Comparison of ENCODE assay signal across 30 cellular contexts in genomic region chr11:95778699-95779098, GRCh38. TPM values are rescaled to one million over a fixed set of nuclear protein-coding genes. Genes with fewer than 3 reads are reported as not detected.
DNase-seq lines count a peak whose midpoint lies in the region; ATAC-seq, FAIRE-seq and TF ChIP-seq lines count a peak whose summit lies in the region.
"Had no signal": no experiment of that assay in that cellular context is flagged by ENCODE, and none has a peak within 500 bp of the region (broad histone marks: within the 10 kb centered on the region; RNA-seq: fewer than 3 reads in every experiment).

No MANE protein-coding gene starts in this region.

- H3K4me3 ChIP-seq in GM06990 (replicated peaks; ENCODE audit: low read depth, low read length) (no peak overlapping the region), GM12878 (no peak overlapping the region)
- H3K4me3 ChIP-seq: colonic mucosa, sigmoid colon, thoracic aorta had no signal

- no peak for FAIRE-seq in GM12878 (lab: Jason Lieb, UNC)
- FAIRE-seq: A204.1, keratinocyte had no signal

- RAD21 ChIA-PET in GM12878 (lab: Charles Lee; ENCODE audit: unreplicated experiment): interaction anchor here (0.7 to 3.1 kb wide), 5 partner anchors 10 to 626 kb away, joined by 3 to 11 read pairs (median 4); partner anchors contain the start of genes CEP57 and FAM76B

- no peak overlapping the region for H3K27ac Mint-ChIP-seq in activated CD8-positive, alpha-beta memory T cell treated with anti-CD3 and anti-CD28 coated beads, Interleukin-2, amount 10 ng/mL, durations not matched to agents 7 days and 5 days
- no peak overlapping the region for H3K27ac Mint-ChIP-seq in activated T-helper 1 cell treated with anti-CD3 and anti-CD28 coated beads, Interleukin-12 subunit alpha, Interleukin-12 subunit beta, Interleukin-2, Interleukin-4 antibody, amounts not matched to agents 30 ng/mL and 10 ng/mL and 1 ng/mL, durations not matched to agents 14 hours and 24 hours and 36 hours
- H3K27ac Mint-ChIP-seq: activated CD4-positive, alpha-beta memory T cell treated with anti-CD3 and anti-CD28 coated beads, Interleukin-2, amount 10 ng/mL, durations not matched to agents 7 days and 5 days; activated naive CD8-positive, alpha-beta T cell treated with anti-CD3 and anti-CD28 coated beads for 36 hours; progenitor cell of endocrine pancreas; stimulated activated naive CD8-positive, alpha-beta T cell treated with anti-CD3 and anti-CD28 coated beads, Interleukin-15, Interleukin-2, amounts not matched to agents 100 ng/mL and 50 ng/mL, for 24 hours had no signal

- H3K36me3 ChIP-seq in GM06990 (ENCODE audit: control insufficient read depth, insufficient read depth, low read length) (peaks cover 6% of the 10 kb centered on the region), GM12878 (ENCODE audit: control insufficient read depth in 2 of 2, insufficient read depth in 2 of 2, low read length in 1 of 2) (peaks cover 0 to 17% of the 10 kb centered on the region in 2 experiments; a peak in 3 of 4 replicates)
- H3K36me3 ChIP-seq: colonic mucosa had no signal

- CTCF ChIA-PET in GM12878 (lab: Yijun Ruan, JAX): interaction anchor here (2.1 to 2.9 kb wide), 4 partner anchors 10 to 624 kb away, joined by 8 to 14 read pairs (median 10); partner anchors contain the start of genes CEP57 and FAM76B
- CTCF ChIA-PET in activated CD8-positive, alpha-beta memory T cell treated with anti-CD3 and anti-CD28 coated beads, Interleukin-2, amount 10 ng/mL, durations not matched to agents 7 days and 5 days (lab: Charles Lee): interaction anchor here (1.2 to 1.6 kb wide), 2 partner anchors 10 to 628 kb away, joined by 3 to 4 read pairs; no protein-coding TSS in a partner anchor

- no TSS peak for BruUV-seq in GM12878 (replicated peaks; lab: Mats Ljungman, UMichigan)

- no peak overlapping the region for H3K27ac ChIP-seq in GM12878 (ENCODE audit: control insufficient read depth, insufficient read depth)
- H3K27ac ChIP-seq: colonic mucosa, neutrophil, sigmoid colon, thoracic aorta had no signal

- H3K79me2 ChIP-seq in GM12878 (ENCODE audit: control insufficient read depth, insufficient read depth, low read length): peaks cover 7% of the 10 kb centered on the region

- no peak for TF ChIP-seq POLR2A in GM12878 (IDR thresholded peaks at IDR 0.05; ENCODE audit: low read depth, low read length)

- H3K36me3 Mint-ChIP-seq in activated CD8-positive, alpha-beta memory T cell treated with anti-CD3 and anti-CD28 coated beads, Interleukin-2, amount 10 ng/mL, durations not matched to agents 7 days and 5 days: peaks cover 68% of the 10 kb centered on the region
- H3K36me3 Mint-ChIP-seq in activated T-helper 1 cell treated with anti-CD3 and anti-CD28 coated beads, Interleukin-12 subunit alpha, Interleukin-12 subunit beta, Interleukin-2, Interleukin-4 antibody, amounts not matched to agents 30 ng/mL and 10 ng/mL and 1 ng/mL, durations not matched to agents 14 hours and 24 hours and 36 hours (ENCODE audit: low read depth): peaks cover 53% of the 10 kb centered on the region

- TF ChIP-seq CTCF in GM06990 (IDR thresholded peaks at IDR 0.05; ENCODE audit: insufficient read depth, low read length, poor library complexity, severe bottlenecking) (no peak), GM12878 (IDR thresholded peaks at IDR 0.05 in 2 of 3, conservative IDR thresholded peaks at IDR 0.05 in 1 of 3; ENCODE audit: control insufficient read depth in 2 of 3, extremely low read depth in 1 of 3, insufficient read depth in 1 of 3, low read depth in 3 of 3, low read length in 3 of 3) (no peak)

- H3K9me3 Mint-ChIP-seq in activated CD8-positive, alpha-beta memory T cell treated with anti-CD3 and anti-CD28 coated beads, Interleukin-2, amount 10 ng/mL, durations not matched to agents 7 days and 5 days (ENCODE audit: low read depth): no peaks in the 10 kb centered on the region
- no peaks in the 10 kb centered on the region for H3K9me3 Mint-ChIP-seq in activated T-helper 1 cell treated with anti-CD3 and anti-CD28 coated beads, Interleukin-12 subunit alpha, Interleukin-12 subunit beta, Interleukin-2, Interleukin-4 antibody, amounts not matched to agents 30 ng/mL and 10 ng/mL and 1 ng/mL, durations not matched to agents 14 hours and 24 hours and 36 hours
- H3K9me3 Mint-ChIP-seq: activated CD4-positive, alpha-beta memory T cell treated with anti-CD3 and anti-CD28 coated beads, Interleukin-2, amount 10 ng/mL, durations not matched to agents 7 days and 5 days; activated naive CD8-positive, alpha-beta T cell treated with anti-CD3 and anti-CD28 coated beads for 36 hours; CD4-positive, alpha-beta memory T cell; stimulated activated naive CD8-positive, alpha-beta T cell treated with anti-CD3 and anti-CD28 coated beads, Interleukin-15, Interleukin-2, amounts not matched to agents 100 ng/mL and 50 ng/mL, for 24 hours had no signal

- no peaks in the 10 kb centered on the region for H3K27me3 Mint-ChIP-seq in activated CD8-positive, alpha-beta memory T cell treated with anti-CD3 and anti-CD28 coated beads, Interleukin-2, amount 10 ng/mL, durations not matched to agents 7 days and 5 days
- H3K27me3 Mint-ChIP-seq in activated T-helper 1 cell treated with anti-CD3 and anti-CD28 coated beads, Interleukin-12 subunit alpha, Interleukin-12 subunit beta, Interleukin-2, Interleukin-4 antibody, amounts not matched to agents 30 ng/mL and 10 ng/mL and 1 ng/mL, durations not matched to agents 14 hours and 24 hours and 36 hours (ENCODE audit: insufficient read depth): no peaks in the 10 kb centered on the region
- H3K27me3 Mint-ChIP-seq: activated CD4-positive, alpha-beta memory T cell treated with anti-CD3 and anti-CD28 coated beads, Interleukin-2, amount 10 ng/mL, durations not matched to agents 7 days and 5 days; activated naive CD8-positive, alpha-beta T cell treated with anti-CD3 and anti-CD28 coated beads for 36 hours; CD4-positive, alpha-beta memory T cell; progenitor cell of endocrine pancreas; stimulated activated naive CD8-positive, alpha-beta T cell treated with anti-CD3 and anti-CD28 coated beads, Interleukin-15, Interleukin-2, amounts not matched to agents 100 ng/mL and 50 ng/mL, for 24 hours had no signal

- intact Hi-C loops in GM12878 (cut with micrococcal nuclease; ENCODE audit: unreplicated experiment): no loop called here
- intact Hi-C loops in activated T-helper 1 cell treated with anti-CD3 and anti-CD28 coated beads, Interleukin-12 subunit alpha, Interleukin-12 subunit beta, Interleukin-2, Interleukin-4 antibody, amounts not matched to agents 30 ng/mL and 10 ng/mL and 1 ng/mL, durations not matched to agents 14 hours and 24 hours and 36 hours (cut with micrococcal nuclease): no loop called here

- no peak overlapping the region for H2AFZ ChIP-seq in GM12878 (ENCODE audit: control insufficient read depth, low read depth, low read length)

- H3K9me3 ChIP-seq in GM12878 (replicated peaks; ENCODE audit: control insufficient read depth, insufficient read depth, low read length): no peaks in the 10 kb centered on the region
- H3K9me3 ChIP-seq: colonic mucosa, neutrophil, sigmoid colon, thoracic aorta had no signal

- TF ChIP-seq RAD21 in GM12878 (IDR thresholded peaks at IDR 0.05; ENCODE audit: insufficient read depth, low read depth, low read length): no peak

- peaks cover 44% of the 10 kb centered on the region for H3K4me1 Mint-ChIP-seq in activated CD8-positive, alpha-beta memory T cell treated with anti-CD3 and anti-CD28 coated beads, Interleukin-2, amount 10 ng/mL, durations not matched to agents 7 days and 5 days
- H3K4me1 Mint-ChIP-seq in activated T-helper 1 cell treated with anti-CD3 and anti-CD28 coated beads, Interleukin-12 subunit alpha, Interleukin-12 subunit beta, Interleukin-2, Interleukin-4 antibody, amounts not matched to agents 30 ng/mL and 10 ng/mL and 1 ng/mL, durations not matched to agents 14 hours and 24 hours and 36 hours (ENCODE audit: low read depth): peaks cover 36% of the 10 kb centered on the region

- H3K9ac ChIP-seq in GM12878 (ENCODE audit: control insufficient read depth, insufficient read depth, low read length): no peak overlapping the region

- H3K27me3 ChIP-seq in GM06990 (replicated peaks; ENCODE audit: control insufficient read depth, insufficient read depth, low read length) (no peaks in the 10 kb centered on the region), GM12878 (replicated peaks in 1 of 2; ENCODE audit: control insufficient read depth in 2 of 2, insufficient read depth in 2 of 2, low read length in 1 of 2) (no peaks in the 10 kb centered on the region)
- H3K27me3 ChIP-seq: colonic mucosa, neutrophil, sigmoid colon had no signal

- no peaks in the 10 kb centered on the region for H4K20me1 ChIP-seq in GM12878 (ENCODE audit: control insufficient read depth, insufficient read depth)

- peak; percentile 37 for DNase-seq in GM06990 (ENCODE audit: extremely low read depth, insufficient read length)
- no peak for DNase-seq in GM12878 (ENCODE audit: low read depth, low spot score)
- DNase-seq in dermis blood vessel endothelial cell: no peak
- DNase-seq in LoVo (ENCODE audit: low spot score): no peak
- no peak for DNase-seq in activated CD8-positive, alpha-beta memory T cell treated with anti-CD3 and anti-CD28 coated beads, Interleukin-2, amount 10 ng/mL, durations not matched to agents 7 days and 5 days
- DNase-seq in activated T-helper 1 cell treated with anti-CD3 and anti-CD28 coated beads, Interleukin-12 subunit alpha, Interleukin-12 subunit beta, Interleukin-2, Interleukin-4 antibody, amounts not matched to agents 30 ng/mL and 10 ng/mL and 1 ng/mL, durations not matched to agents 14 hours and 24 hours and 36 hours (ENCODE audit: low spot score): no peak
- DNase-seq: activated CD4-positive, alpha-beta memory T cell treated with anti-CD3 and anti-CD28 coated beads, Interleukin-2, amount 10 ng/mL, durations not matched to agents 7 days and 5 days; activated effector memory CD4-positive, alpha-beta T cell treated with anti-CD3 and anti-CD28 coated beads, Interleukin-2, amount 50 U/mL, for 16 hours; activated naive CD8-positive, alpha-beta T cell treated with anti-CD3 and anti-CD28 coated beads for 36 hours; aorta; CD4-positive, alpha-beta memory T cell; colonic mucosa; H7; head of caudate nucleus; left ventricle myocardium superior; NCI-H1105; NCI-H2029 treated with DMSO at 0.1 percent for 48 hours; NCI-H748 treated with DMSO at 0.1 percent for 48 hours; RPMI8226; sigmoid colon; T-helper 1 cell had no signal

- POLR2A ChIA-PET in GM12878 (lab: Charles Lee): interaction anchor here (4.4 kb wide), 1 partner anchor 11 kb away, joined by 29 read pairs; the partner anchor contains the start of genes CEP57 and FAM76B

- SMC1A ChIA-PET in GM12878 (lab: Charles Lee; ENCODE audit: uncharacterized antibody, unreplicated experiment): interaction anchor here (1.4 to 3.8 kb wide), 7 partner anchors 9 to 625 kb away, joined by 3 to 37 read pairs (median 6); partner anchors contain the start of genes CEP57 and FAM76B

- H3K4me1 ChIP-seq in GM12878 (ENCODE audit: control insufficient read depth, insufficient read depth, low read length): peaks cover 6% of the 10 kb centered on the region; the same call in 1 of the 2 replicates
- H3K4me1 ChIP-seq: colonic mucosa, sigmoid colon had no signal

- ATAC-seq in GM21526 (IDR thresholded peaks at IDR 0.05; ENCODE audit: low FRiP score, unreplicated experiment) (peak; percentile 57), HG03103 (IDR thresholded peaks at IDR 0.05; ENCODE audit: low read depth, unreplicated experiment) (peak; percentile 59), GM12878 (peak; percentile 77)
- ATAC-seq in activated CD8-positive, alpha-beta memory T cell treated with anti-CD3 and anti-CD28 coated beads, Interleukin-2, amount 10 ng/mL, durations not matched to agents 7 days and 5 days: no peak
- ATAC-seq: activated CD4-positive, CD25-positive, alpha-beta regulatory T cell treated with anti-CD3 and anti-CD28 coated beads, Interleukin-2, amount 50 U/mL, for 24 hours; left ventricle myocardium superior had no signal

- no peak overlapping the region for H3K4me3 Mint-ChIP-seq in activated CD8-positive, alpha-beta memory T cell treated with anti-CD3 and anti-CD28 coated beads, Interleukin-2, amount 10 ng/mL, durations not matched to agents 7 days and 5 days
- H3K4me3 Mint-ChIP-seq in activated T-helper 1 cell treated with anti-CD3 and anti-CD28 coated beads, Interleukin-12 subunit alpha, Interleukin-12 subunit beta, Interleukin-2, Interleukin-4 antibody, amounts not matched to agents 30 ng/mL and 10 ng/mL and 1 ng/mL, durations not matched to agents 14 hours and 24 hours and 36 hours: no peak overlapping the region
- H3K4me3 Mint-ChIP-seq: activated CD4-positive, alpha-beta memory T cell treated with anti-CD3 and anti-CD28 coated beads, Interleukin-2, amount 10 ng/mL, durations not matched to agents 7 days and 5 days; activated naive CD8-positive, alpha-beta T cell treated with anti-CD3 and anti-CD28 coated beads for 36 hours; CD4-positive, alpha-beta memory T cell; stimulated activated naive CD8-positive, alpha-beta T cell treated with anti-CD3 and anti-CD28 coated beads, Interleukin-15, Interleukin-2, amounts not matched to agents 100 ng/mL and 50 ng/mL, for 24 hours had no signal

- H3K4me2 ChIP-seq in GM12878 (ENCODE audit: control insufficient read depth, insufficient read depth): no peak overlapping the region

- 24% methylated on average over 3 of the region's 3 CpGs for WGBS in GM12878 (ENCODE audit: insufficient coverage, insufficient replicate concordance, low lambda C conversion rate, missing lambda C conversion rate)

- no peak for TF ChIP-seq EP300 in GM12878 (IDR thresholded peaks at IDR 0.05; ENCODE audit: borderline replicate concordance in 1 of 2, control insufficient read depth in 1 of 2, low read depth in 2 of 2, low read length in 2 of 2)

- in situ Hi-C loops in GM12878 (cut with MboI): no loop called here

RNA-seq across cellular contexts. Expression of gene FAM76B, which starts 10.9 kb away (rescaled TPM):
- 197 and 200 TPM in 2 replicates for total RNA-seq in GM12878 (2013; cell fraction: nucleolus; rRNA removed)
- total RNA-seq in GM12878 (2014; rRNA removed) (23.2 and 27.8 TPM in 2 replicates), GM12878 (2014; rRNA removed; fragmentation: Illumina TruSeq; extraction: Trizol) (43.9 and 46.1 TPM in 2 replicates), GM12878 (2021) (28.5 and 29.1 TPM in 2 replicates), dermis blood vessel endothelial cell (30.6 and 39.0 TPM in 2 replicates)
- polyA plus RNA-seq in GM12878 (2011; ENCODE audit: low read depth): 16.3 TPM
- polyA plus RNA-seq in GM12878 (2011; rRNA removed) (56.8 and 101 TPM in 2 replicates), GM12878 (2014; fragmentation: Illumina TruSeq; extraction: Trizol) (32.5 and 47.7 TPM in 2 replicates), GM12878 (2014; fragmentation: Nextera tagmentation; extraction: Ambion mirVana) (10 to 100 TPM; 13.5 to 16.6 TPM), GM12878 (2014; rRNA removed) (23.4 and 29.7 TPM in 2 replicates), GM12878 (2016; fragmentation: Nextera tagmentation; extraction: Ambion mirVana) (10 to 100 TPM; 24.9 to 25.5 TPM)
- polyA plus RNA-seq in GM12878 (2011; cell fraction: cytosol; rRNA removed): 16.9 TPM in 2 replicates
- 88.4 and 119 TPM in 2 replicates for polyA plus RNA-seq in GM12878 (2011; cell fraction: nucleus; rRNA removed)
- polyA plus RNA-seq in GM12878 (2012): 26.7 and 28.5 TPM in 2 replicates
- 23.9 and 33.1 TPM in 2 replicates for polyA minus RNA-seq in GM12878 (2011; rRNA and poly(A)+ RNA removed)
- 13.6 and 27.4 TPM in 2 replicates for polyA minus RNA-seq in GM12878 (2011; cell fraction: cytosol; rRNA and poly(A)+ RNA removed)
- polyA minus RNA-seq in GM12878 (2011; cell fraction: nucleus; rRNA and poly(A)+ RNA removed): 48.4 and 73.5 TPM in 2 replicates
- total RNA-seq in activated CD8-positive, alpha-beta memory T cell treated with anti-CD3 and anti-CD28 coated beads, Interleukin-2, amount 10 ng/mL, durations not matched to agents 7 days and 5 days: 10 to 100 TPM; 50.4 to 51.3 TPM
- total RNA-seq in activated T-helper 1 cell treated with anti-CD3 and anti-CD28 coated beads, Interleukin-12 subunit alpha, Interleukin-12 subunit beta, Interleukin-2, Interleukin-4 antibody, amounts not matched to agents 30 ng/mL and 10 ng/mL and 1 ng/mL, durations not matched to agents 14 hours and 24 hours and 36 hours: 40.5 and 45.6 TPM in 2 replicates

RNA-seq across cellular contexts. Expression of gene CEP57, which starts 11.6 kb away (rescaled TPM):
- total RNA-seq in GM12878 (2013; cell fraction: nucleolus; rRNA removed): 223 and 235 TPM in 2 replicates
- 45.9 and 60.1 TPM in 2 replicates for total RNA-seq in GM12878 (2014; rRNA removed)
- 69.5 and 73.4 TPM in 2 replicates for total RNA-seq in GM12878 (2014; rRNA removed; fragmentation: Illumina TruSeq; extraction: Trizol)
- total RNA-seq in GM12878 (2021): 52.3 and 54.1 TPM in 2 replicates
- polyA plus RNA-seq in GM12878 (2011; ENCODE audit: low read depth): 26.0 TPM
- 85.4 and 144 TPM in 2 replicates for polyA plus RNA-seq in GM12878 (2011; rRNA removed)
- polyA plus RNA-seq in GM12878 (2011; cell fraction: cytosol; rRNA removed): 30.5 and 40.4 TPM in 2 replicates
- polyA plus RNA-seq in GM12878 (2011; cell fraction: nucleus; rRNA removed): 74.9 and 83.5 TPM in 2 replicates
- 40.4 and 54.5 TPM in 2 replicates for polyA plus RNA-seq in GM12878 (2012)
- polyA plus RNA-seq in GM12878 (2014; fragmentation: Illumina TruSeq; extraction: Trizol): 61.3 and 82.6 TPM in 2 replicates
- polyA plus RNA-seq in GM12878 (2014; fragmentation: Nextera tagmentation; extraction: Ambion mirVana): 10 to 100 TPM; 19.4 to 25.8 TPM
- 34.7 and 43.0 TPM in 2 replicates for polyA plus RNA-seq in GM12878 (2014; rRNA removed)
- 10 to 100 TPM; 70.4 to 77.0 TPM for polyA plus RNA-seq in GM12878 (2016; fragmentation: Nextera tagmentation; extraction: Ambion mirVana)
- polyA minus RNA-seq in GM12878 (2011; rRNA and poly(A)+ RNA removed): 43.2 and 68.8 TPM in 2 replicates
- polyA minus RNA-seq in GM12878 (2011; cell fraction: cytosol; rRNA and poly(A)+ RNA removed): 18.0 and 28.1 TPM in 2 replicates
- 38.1 and 47.7 TPM in 2 replicates for polyA minus RNA-seq in GM12878 (2011; cell fraction: nucleus; rRNA and poly(A)+ RNA removed)
- total RNA-seq in dermis blood vessel endothelial cell: 49.0 and 63.1 TPM in 2 replicates
- 10 to 100 TPM; 80.6 to 92.4 TPM for total RNA-seq in activated CD8-positive, alpha-beta memory T cell treated with anti-CD3 and anti-CD28 coated beads, Interleukin-2, amount 10 ng/mL, durations not matched to agents 7 days and 5 days
- 77.1 and 77.7 TPM in 2 replicates for total RNA-seq in activated T-helper 1 cell treated with anti-CD3 and anti-CD28 coated beads, Interleukin-12 subunit alpha, Interleukin-12 subunit beta, Interleukin-2, Interleukin-4 antibody, amounts not matched to agents 30 ng/mL and 10 ng/mL and 1 ng/mL, durations not matched to agents 14 hours and 24 hours and 36 hours
